ENCODE assay signal across 8 cellular contexts in the genomic region with DNA sequence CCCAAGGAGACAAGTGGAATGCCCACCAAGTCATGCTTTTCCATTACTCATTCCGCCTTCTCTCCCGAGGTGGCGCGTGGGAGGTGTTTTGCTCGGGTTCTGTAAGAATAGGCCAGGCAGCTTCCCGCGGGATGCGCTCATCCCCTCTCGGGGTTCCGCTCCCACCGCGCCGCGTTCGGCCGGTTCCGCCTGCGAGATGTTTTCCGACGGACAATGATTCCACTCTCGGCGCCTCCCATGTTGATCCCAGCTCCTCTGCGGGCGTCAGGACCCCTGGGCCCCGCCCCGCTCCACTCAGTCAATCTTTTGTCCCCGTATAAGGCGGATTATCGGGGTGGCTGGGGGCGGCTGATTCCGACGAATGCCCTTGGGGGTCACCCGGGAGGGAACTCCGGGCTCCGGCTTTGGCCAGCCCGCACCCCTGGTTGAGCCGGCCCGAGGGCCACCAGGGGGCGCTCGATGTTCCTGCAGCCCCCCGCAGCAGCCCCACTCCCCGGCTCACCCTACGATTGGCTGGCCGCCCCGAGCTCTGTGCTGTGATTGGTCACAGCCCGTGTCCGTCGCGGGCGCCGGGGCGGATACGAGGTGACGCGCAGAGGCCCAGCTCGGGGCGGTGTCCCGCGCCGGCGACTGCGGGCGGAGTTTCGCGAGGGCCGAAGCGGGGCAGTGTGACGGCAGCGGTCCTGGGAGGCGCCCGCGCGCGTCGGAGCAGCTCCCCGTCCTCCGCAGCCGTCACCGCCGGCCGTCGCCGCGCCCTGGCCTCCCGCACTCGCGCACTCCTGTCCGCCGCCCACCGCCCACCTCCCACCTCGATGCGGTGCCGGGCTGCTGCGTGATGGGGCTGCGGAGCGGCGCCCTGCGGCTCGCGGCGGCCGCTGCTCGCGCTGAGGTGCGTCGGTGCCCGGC. TPM values are rescaled to one million over a fixed set of nuclear protein-coding genes. Genes with fewer than 3 reads are reported as not detected.
DNase-seq lines count a peak whose midpoint lies in the region; ATAC-seq and TF ChIP-seq lines count a peak whose summit lies in the region.

Gene KIF1B, plus strand, starts transcription at position 666 of the 906 bp plus-strand sequence. CDS start 21,759 bp downstream, outside the sequence.

- TF ChIP-seq CTCF in GM12874 (IDR thresholded peaks at IDR 0.05; ENCODE audit: insufficient read depth, low read depth, low read length), result peak; percentile 97
- peak; percentile 100 for TF ChIP-seq CTCF in type B pancreatic cell (conservative IDR thresholded peaks at IDR 0.05)

- H3K9ac ChIP-seq in adipocyte (ENCODE audit: low read length), result peak within 1 kb of the TSS; percentile 99

- H3K4me1 ChIP-seq in adipocyte (ENCODE audit: control insufficient read depth, insufficient read depth, low read length), result peaks cover 24% of the 10 kb centered on the region

- H3K9me3 ChIP-seq in adipocyte (ENCODE audit: control insufficient read depth, low read length), result no peaks in the 10 kb centered on the region

- peak within 1 kb of the TSS; percentile 100 for H3K4me3 ChIP-seq in adipocyte (ENCODE audit: low read length)

- H3K36me3 Mint-ChIP-seq in type B pancreatic cell, result no peaks in the 10 kb centered on the region

- H3K27me3 ChIP-seq in adipocyte (replicated peaks; ENCODE audit: control insufficient read depth, insufficient read depth, low read length), result no peaks in the 10 kb centered on the region

- H3K4me3 Mint-ChIP-seq in type B pancreatic cell, result peak within 1 kb of the TSS; percentile 99

- DNase-seq in NCI-H128 (lab: John Stamatoyannopoulos, UW; ENCODE audit: unreplicated experiment) (peak; percentile 96), SW480 (ENCODE audit: low spot score) (peak; percentile 97), adipocyte (ENCODE audit: low read depth) (peak; percentile 99), cardiac septum (ENCODE audit: low spot score) (peak; percentile 99), pons (ENCODE audit: low spot score) (peak; percentile 97), type B pancreatic cell (ENCODE audit: extremely low spot score, unreplicated experiment) (peak; percentile 100)

- H3K27me3 Mint-ChIP-seq in type B pancreatic cell, result no peaks in the 10 kb centered on the region

- H3K27ac Mint-ChIP-seq in type B pancreatic cell, result peak within 1 kb of the TSS; percentile 98

- peak; percentile 99 for ATAC-seq in HG02759 (IDR thresholded peaks at IDR 0.05; ENCODE audit: unreplicated experiment)

- H3K9me3 Mint-ChIP-seq in type B pancreatic cell, result no peaks in the 10 kb centered on the region

- intact Hi-C loops in cardiac septum (cut with DNase I), result loop anchor here (2.0 to 5.0 kb wide), 2 partner anchors 58 to 77 kb away; no protein-coding TSS in a partner anchor

- peaks cover 29% of the 10 kb centered on the region for H3K4me1 Mint-ChIP-seq in type B pancreatic cell (ENCODE audit: unreplicated experiment)

- no peaks in the 10 kb centered on the region for H3K36me3 ChIP-seq in adipocyte (ENCODE audit: control insufficient read depth, insufficient read depth, low read length, severe bottlenecking)

RNA-seq across cellular contexts. Expression of gene KIF1B, which starts in this region (rescaled TPM):
- total RNA-seq in cardiac septum, result 93.6 TPM
- total RNA-seq in type B pancreatic cell (ENCODE audit: low replicate concordance), result 50.3 and 64.3 TPM in 2 replicates

Comparison
In these comparisons a context has a peak if more than half of its experiments do, and no peak if none do; other contexts are left out.
1. Peak in every context shown above with its lines: DNase-seq, ATAC-seq and H3K4me3 ChIP-seq.